Comparison of ENCODE assay signal across 1 cellular context in the genomic region with DNA sequence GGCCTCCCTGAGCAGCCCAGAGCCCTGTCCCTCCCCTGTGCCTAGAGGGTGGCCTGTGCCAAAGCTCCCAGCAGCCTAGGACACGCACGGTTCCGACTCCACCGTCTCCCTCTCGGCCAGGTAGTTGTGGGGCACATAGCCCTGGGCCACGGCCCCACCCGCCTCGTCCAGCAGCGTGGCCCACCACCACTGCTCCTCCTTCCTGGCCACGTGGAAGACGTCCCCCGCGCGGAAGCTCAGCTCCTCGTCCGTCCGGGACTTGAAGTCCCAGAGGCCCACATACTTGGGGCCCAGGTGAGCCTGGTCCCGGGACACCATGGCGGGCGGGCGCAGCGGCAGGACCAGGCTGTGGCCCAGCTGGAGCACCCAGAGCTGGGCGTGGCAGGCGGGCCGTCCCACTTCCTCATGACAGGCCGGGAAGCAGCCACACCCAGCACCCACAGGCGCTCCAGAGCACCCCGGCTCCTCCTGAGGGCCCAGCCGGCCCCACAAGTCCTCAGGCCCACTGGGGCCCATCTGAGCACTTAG.
TF ChIP-seq lines count a peak whose summit lies in the region.

A gene (minus strand): TSS at position 380 of the 528 bp plus-strand sequence. CDS start 62 bp downstream, at position 318.

TF ChIP-seq in endothelial cell of umbilical vein, 7 proteins besides CTCF, POLR2A, EP300 and RAD21 (continued from another document):
- TF ChIP-seq, protein P1, sequence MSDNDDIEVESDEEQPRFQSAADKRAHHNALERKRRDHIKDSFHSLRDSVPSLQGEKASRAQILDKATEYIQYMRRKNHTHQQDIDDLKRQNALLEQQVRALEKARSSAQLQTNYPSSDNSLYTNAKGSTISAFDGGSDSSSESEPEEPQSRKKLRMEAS (IDR thresholded peaks at IDR 0.05; ENCODE audit: insufficient read depth, insufficient read length) = no peak
- TF ChIP-seq JUN (IDR thresholded peaks at IDR 0.05; ENCODE audit: borderline replicate concordance, insufficient read depth, insufficient read length, low read depth) (no peak), POLR2AphosphoS5 (IDR thresholded peaks at IDR 0.05; ENCODE audit: insufficient read depth, low read depth, low read length) (no peak), FOS (IDR thresholded peaks at IDR 0.05; ENCODE audit: borderline replicate concordance, insufficient read depth, low read length) (no peak), GATA2 (IDR thresholded peaks at IDR 0.05; ENCODE audit: insufficient read depth, insufficient read length, low read depth, low read length) (no peak), MYC (IDR thresholded peaks at IDR 0.05; ENCODE audit: low read depth, low read length) (no peak)
